8 cellular contexts compared by ENCODE assay signal in genomic region chr14:96391293-96392118, GRCh38.
DNase-seq lines count a peak whose midpoint lies in the region; ATAC-seq and TF ChIP-seq lines count a peak whose summit lies in the region.

No MANE protein-coding gene starts in this region.

- no peaks in the 10 kb centered on the region for H3K27me3 ChIP-seq in layer of hippocampus (ENCODE audit: control insufficient read depth, insufficient read depth, low read length)

- DNase-seq in Ammon's horn (ENCODE audit: low spot score) (peak; percentile 99), NCI-H446 treated with DMSO at 0.1 percent for 48 hours (lab: John Stamatoyannopoulos, UW) (peak; percentile 92), choroid plexus epithelial cell (ENCODE audit: low read depth) (peak; percentile 97)
- DNase-seq in activated CD4-positive, alpha-beta T cell treated with anti-CD3 and anti-CD28 coated beads for 1 hour, result peak; percentile 99
- DNase-seq in stimulated activated CD4-positive, alpha-beta T cell treated with anti-CD3 and anti-CD28 coated beads, Interleukin-1b, Interleukin-23, amount 100 ng/mL, for 24 hours (ENCODE audit: low read depth in 4 of 4, low spot score in 1 of 4), result peak; percentile 99 to 100 (median 99)

- TF ChIP-seq CTCF in choroid plexus epithelial cell (conservative IDR thresholded peaks at IDR 0.05; ENCODE audit: low read depth, low read length), result no peak

- ATAC-seq in HG03378 (IDR thresholded peaks at IDR 0.05; ENCODE audit: unreplicated experiment), result peak; percentile 57

- peak; percentile 72 for TF ChIP-seq POLR2A in GM19099 (IDR thresholded peaks at IDR 0.05; ENCODE audit: extremely low read depth, insufficient read length, low read depth)

- H3K4me3 ChIP-seq in choroid plexus epithelial cell (ENCODE audit: low read depth, low read length), result peak overlapping the region; percentile 76

- H3K27ac ChIP-seq in layer of hippocampus (ENCODE audit: low read depth, low read length), result peak overlapping the region; percentile 70

Comparison
In these comparisons a context has a peak if more than half of its experiments do, and no peak if none do; other contexts are left out.
1. Peak in every context shown above with its lines: DNase-seq, ATAC-seq, H3K4me3 ChIP-seq and H3K27ac ChIP-seq.